In genomic region chr14:33839193-33840076, GRCh38 we compare ENCODE assay signal across 8 cellular contexts.
DNase-seq lines count a peak whose midpoint lies in the region; ATAC-seq and TF ChIP-seq lines count a peak whose summit lies in the region.

No MANE protein-coding gene starts in this region.

- WGBS in body of pancreas, 2 donors: 27 to 29% methylated on average over 16 of the region's 16 CpGs

- no peak overlapping the region for H3K27ac ChIP-seq in body of pancreas

- intact Hi-C loops in body of pancreas (cut with DNase I): loop anchor here (5.0 to 10.0 kb wide), 3 partner anchors 258 to 485 kb away; no protein-coding TSS in a partner anchor

- H3K4me3 ChIP-seq in body of pancreas: no peak overlapping the region

- TF ChIP-seq CTCF in body of pancreas (IDR thresholded peaks at IDR 0.05): peak; percentile 70 to 80 (median 75)

- no peaks in the 10 kb centered on the region for H3K9me3 ChIP-seq in body of pancreas

- DNase-seq in AG08395 (ENCODE audit: low spot score) (peak; percentile 70), NCI-H1092 (lab: John Stamatoyannopoulos, UW) (peak; percentile 61), T-helper 1 cell (peak in 4 of 5 donors; percentile 14 to 51 (median 30)), body of pancreas (peak; percentile 50 to 62 (median 52)), inferior parietal cortex (ENCODE audit: extremely low spot score) (peak; percentile 88)
- peak; percentile 17 for DNase-seq in stimulated activated CD4-positive, alpha-beta T cell treated with anti-CD3 and anti-CD28 coated beads, Interleukin-2, amount 100 ng/mL, for 4 hours (ENCODE audit: low read depth)

- ATAC-seq in GM18502 (IDR thresholded peaks at IDR 0.05; ENCODE audit: poor library complexity, unreplicated experiment) (peak; percentile 51), body of pancreas (peak; percentile 68), HG03196 (IDR thresholded peaks at IDR 0.05; ENCODE audit: unreplicated experiment) (no peak)

- peaks cover 6% of the 10 kb centered on the region for H3K4me1 ChIP-seq in body of pancreas

- TF ChIP-seq POLR2A in body of pancreas (IDR thresholded peaks at IDR 0.05): no peak

- no peaks in the 10 kb centered on the region for H3K27me3 ChIP-seq in body of pancreas

- no peaks in the 10 kb centered on the region for H3K36me3 ChIP-seq in body of pancreas (replicated peaks in 1 of 2; ENCODE audit: insufficient read depth in 1 of 2, low read depth in 2 of 2)

Comparison
In these comparisons a context has a peak if more than half of its experiments do, and no peak if none do; other contexts are left out.
1. DNase-seq: peak in every context shown above with its lines; median percentile 88 in inferior parietal cortex; 70 in AG08395; 61 in NCI-H1092; 52 in body of pancreas; 30 in T-helper 1 cell; 17 in stimulated activated CD4-positive, alpha-beta T cell treated with anti-CD3 and anti-CD28 coated beads, Interleukin-2, amount 100 ng/mL, for 4 hours.